26 cellular contexts compared by ENCODE assay signal in genomic region chr10:26463986-26464385, GRCh38. TPM values are rescaled to one million over a fixed set of nuclear protein-coding genes. Genes with fewer than 3 reads are reported as not detected.
A peak's percentile ranks its signal among the peaks of the same experiment; 100 is the strongest.
DNase-seq lines count a peak whose midpoint lies in the region; ATAC-seq and TF ChIP-seq lines count a peak whose summit lies in the region.
"Had no signal": no experiment of that assay in that cellular context is flagged by ENCODE, and none has a peak within 500 bp of the region (broad histone marks: within the 10 kb centered on the region; RNA-seq: fewer than 3 reads in every experiment).

No MANE protein-coding gene starts in this region.

- TF ChIP-seq POLR2A in upper lobe of left lung (IDR thresholded peaks at IDR 0.05): no peak

- peaks cover 31% of the 10 kb centered on the region for H3K4me1 ChIP-seq in GM23248 (ENCODE audit: insufficient read depth)
- H3K4me1 ChIP-seq in upper lobe of left lung: peaks cover 0 to 3% (median 0%) of the 10 kb centered on the region in 4 donors

- peaks cover 69% of the 10 kb centered on the region for H3K4me1 Mint-ChIP-seq in activated naive CD4-positive, alpha-beta T cell treated with anti-CD3 and anti-CD28 coated beads for 36 hours (ENCODE audit: low read depth)
- peaks cover 48% of the 10 kb centered on the region for H3K4me1 Mint-ChIP-seq in activated naive CD8-positive, alpha-beta T cell treated with anti-CD3 and anti-CD28 coated beads, Interleukin-2, amount 10 ng/mL, durations not matched to agents 7 days and 5 days
- H3K4me1 Mint-ChIP-seq in stimulated activated memory B cell treated with anti-CD40 and anti-IgM and Interleukin-4, amounts not matched to agents 10 μg/mL and 1 μg/mL and 100 μg/mL, for 72 hours: peaks cover 66% of the 10 kb centered on the region
- H3K4me1 Mint-ChIP-seq: nephron progenitor cell had no signal

- POLR2A ChIA-PET in activated naive CD8-positive, alpha-beta T cell treated with anti-CD3 and anti-CD28 coated beads, Interleukin-2, amount 10 ng/mL, durations not matched to agents 7 days and 5 days (lab: Charles Lee): no interaction called here

- in situ Hi-C loops in GM23248 (cut with MboI): no loop called here

- TF ChIP-seq CTCF in upper lobe of left lung (IDR thresholded peaks at IDR 0.05): no peak

- H3K27ac ChIP-seq in GM23248 (peak overlapping the region; percentile 38; the same call in 1 of the 2 replicates), upper lobe of left lung (no peak overlapping the region)
- H3K27ac ChIP-seq: C4-2B, cardiac muscle cell, KMS-11, right lobe of liver, RWPE1, SK-N-MC had no signal

- H4K20me1 ChIP-seq in GM23248 (ENCODE audit: insufficient read depth): no peaks in the 10 kb centered on the region

- H3K27ac Mint-ChIP-seq in activated naive CD4-positive, alpha-beta T cell treated with anti-CD3 and anti-CD28 coated beads for 36 hours: peak overlapping the region; percentile 14
- H3K27ac Mint-ChIP-seq in activated naive CD4-positive, alpha-beta T cell treated with anti-CD3 and anti-CD28 coated beads, Interleukin-2, amount 50 U/mL, for 72 hours: peak overlapping the region in 1 of 2 donors; percentile 87
- peak overlapping the region; percentile 23 for H3K27ac Mint-ChIP-seq in activated naive CD8-positive, alpha-beta T cell treated with anti-CD3 and anti-CD28 coated beads, Interleukin-2, amount 10 ng/mL, durations not matched to agents 7 days and 5 days
- peak overlapping the region; percentile 23 for H3K27ac Mint-ChIP-seq in stimulated activated memory B cell treated with anti-CD40 and anti-IgM and Interleukin-4, amounts not matched to agents 10 μg/mL and 1 μg/mL and 100 μg/mL, for 72 hours
- H3K27ac Mint-ChIP-seq: nephron progenitor cell had no signal

- H3F3A ChIP-seq in GM23248 (ENCODE audit: insufficient read depth): peaks cover 24% of the 10 kb centered on the region

- H3K27me3 Mint-ChIP-seq in activated naive CD4-positive, alpha-beta T cell treated with anti-CD3 and anti-CD28 coated beads for 36 hours (ENCODE audit: low read depth): no peaks in the 10 kb centered on the region
- H3K27me3 Mint-ChIP-seq in activated naive CD8-positive, alpha-beta T cell treated with anti-CD3 and anti-CD28 coated beads, Interleukin-2, amount 10 ng/mL, durations not matched to agents 7 days and 5 days: no peaks in the 10 kb centered on the region
- no peaks in the 10 kb centered on the region for H3K27me3 Mint-ChIP-seq in stimulated activated memory B cell treated with anti-CD40 and anti-IgM and Interleukin-4, amounts not matched to agents 10 μg/mL and 1 μg/mL and 100 μg/mL, for 72 hours

- peaks cover 83% of the 10 kb centered on the region for H3K79me2 ChIP-seq in GM23248 (ENCODE audit: insufficient read depth)

- no peaks in the 10 kb centered on the region for H3K9me2 ChIP-seq in GM23248 (ENCODE audit: insufficient read depth)

- no peak overlapping the region for H3K4me3 ChIP-seq in GM23248
- no peak overlapping the region for H3K4me3 ChIP-seq in upper lobe of left lung
- H3K4me3 ChIP-seq: cardiac muscle cell, right lobe of liver, SK-N-MC had no signal

- 95 to 100% methylated on average over 1 of the region's 1 CpG for WGBS in GM23248 (ENCODE audit: low coverage in 1 of 2, low lambda C conversion rate in 2 of 2, missing lambda C conversion rate in 2 of 2), 2 experiments
- 90 to 100% methylated on average over 1 of the region's 1 CpG for WGBS in upper lobe of left lung, 2 donors

- no peak overlapping the region for H2AFZ ChIP-seq in GM23248

- H3K27me3 ChIP-seq in GM23248 (replicated peaks; ENCODE audit: insufficient read depth) (no peaks in the 10 kb centered on the region), upper lobe of left lung (no peaks in the 10 kb centered on the region)
- H3K27me3 ChIP-seq: right lobe of liver had no signal

- no peaks in the 10 kb centered on the region for H3K36me3 ChIP-seq in GM23248 (ENCODE audit: low read depth)
- H3K36me3 ChIP-seq in upper lobe of left lung: no peaks in the 10 kb centered on the region
- H3K36me3 ChIP-seq: cardiac muscle cell had no signal

- H3K9me3 ChIP-seq in GM23248 (ENCODE audit: low read depth) (no peaks in the 10 kb centered on the region), upper lobe of left lung (no peaks in the 10 kb centered on the region)
- H3K9me3 ChIP-seq: right lobe of liver had no signal

- TF ChIP-seq EP300 in upper lobe of left lung (IDR thresholded peaks at IDR 0.05): no peak

- peaks cover 3% of the 10 kb centered on the region for H3K9me3 Mint-ChIP-seq in activated naive CD4-positive, alpha-beta T cell treated with anti-CD3 and anti-CD28 coated beads for 36 hours
- H3K9me3 Mint-ChIP-seq in activated naive CD4-positive, alpha-beta T cell treated with anti-CD3 and anti-CD28 coated beads, Interleukin-2, amount 50 U/mL, for 72 hours: peaks cover 4 to 6% of the 10 kb centered on the region in 2 donors
- peaks cover 5% of the 10 kb centered on the region for H3K9me3 Mint-ChIP-seq in activated naive CD8-positive, alpha-beta T cell treated with anti-CD3 and anti-CD28 coated beads, Interleukin-2, amount 10 ng/mL, durations not matched to agents 7 days and 5 days
- H3K9me3 Mint-ChIP-seq in stimulated activated memory B cell treated with anti-CD40 and anti-IgM and Interleukin-4, amounts not matched to agents 10 μg/mL and 1 μg/mL and 100 μg/mL, for 72 hours: no peaks in the 10 kb centered on the region
- H3K9me3 Mint-ChIP-seq: nephron progenitor cell had no signal

- intact Hi-C loops in activated naive CD4-positive, alpha-beta T cell treated with anti-CD3 and anti-CD28 coated beads for 36 hours (cut with micrococcal nuclease): no loop called here
- intact Hi-C loops in sciatic nerve (cut with DNase I): no loop called here

- no peak overlapping the region for H3K4me3 Mint-ChIP-seq in activated naive CD4-positive, alpha-beta T cell treated with anti-CD3 and anti-CD28 coated beads for 36 hours
- H3K4me3 Mint-ChIP-seq in activated naive CD8-positive, alpha-beta T cell treated with anti-CD3 and anti-CD28 coated beads, Interleukin-2, amount 10 ng/mL, durations not matched to agents 7 days and 5 days: no peak overlapping the region
- no peak overlapping the region for H3K4me3 Mint-ChIP-seq in stimulated activated memory B cell treated with anti-CD40 and anti-IgM and Interleukin-4, amounts not matched to agents 10 μg/mL and 1 μg/mL and 100 μg/mL, for 72 hours
- H3K4me3 Mint-ChIP-seq: nephron progenitor cell had no signal

- DNase-seq in activated naive CD4-positive, alpha-beta T cell treated with anti-CD3 and anti-CD28 coated beads for 36 hours: no peak
- no peak for DNase-seq in activated naive CD4-positive, alpha-beta T cell treated with anti-CD3 and anti-CD28 coated beads, Interleukin-2, amount 50 U/mL, for 72 hours (ENCODE audit: low spot score in 2 of 2)
- DNase-seq in GM23248: peak; percentile 63
- DNase-seq in activated naive CD8-positive, alpha-beta T cell treated with anti-CD3 and anti-CD28 coated beads, Interleukin-2, amount 10 ng/mL, durations not matched to agents 7 days and 5 days: no peak
- no peak for DNase-seq in sciatic nerve (ENCODE audit: low spot score)
- DNase-seq in upper lobe of left lung: no peak
- DNase-seq in NOMO-1 treated with DMSO at 0.1 percent for 48 hours (lab: John Stamatoyannopoulos, UW; ENCODE audit: unreplicated experiment): no peak
- DNase-seq: ACHN; activated CD4-positive, CD25-positive, alpha-beta regulatory T cell; amygdala; head of caudate nucleus; left colon; mesendoderm; MV-4-11; NCI-H1694 treated with DMSO at 0.1 percent for 48 hours; NCI-H2171 treated with DMSO at 0.1 percent for 48 hours; NCI-H524 treated with DMSO at 0.1 percent for 48 hours; nephron progenitor cell; right lobe of liver had no signal

- peaks cover 16% of the 10 kb centered on the region for H3K36me3 Mint-ChIP-seq in activated naive CD4-positive, alpha-beta T cell treated with anti-CD3 and anti-CD28 coated beads for 36 hours (ENCODE audit: low read depth)
- peaks cover 13 to 42% of the 10 kb centered on the region in 2 donors for H3K36me3 Mint-ChIP-seq in activated naive CD4-positive, alpha-beta T cell treated with anti-CD3 and anti-CD28 coated beads, Interleukin-2, amount 50 U/mL, for 72 hours
- peaks cover 52% of the 10 kb centered on the region for H3K36me3 Mint-ChIP-seq in activated naive CD8-positive, alpha-beta T cell treated with anti-CD3 and anti-CD28 coated beads, Interleukin-2, amount 10 ng/mL, durations not matched to agents 7 days and 5 days
- H3K36me3 Mint-ChIP-seq in stimulated activated memory B cell treated with anti-CD40 and anti-IgM and Interleukin-4, amounts not matched to agents 10 μg/mL and 1 μg/mL and 100 μg/mL, for 72 hours: peaks cover 59% of the 10 kb centered on the region

- CTCF ChIA-PET in activated naive CD4-positive, alpha-beta T cell treated with anti-CD3 and anti-CD28 coated beads for 36 hours (lab: Charles Lee): interaction anchor here (1.2 kb wide), 1 partner anchor 20 kb away, joined by 3 read pairs; no protein-coding TSS in a partner anchor

- H3K9ac ChIP-seq in GM23248: no peak overlapping the region
- H3K9ac ChIP-seq: KMS-11 had no signal

- H3K4me2 ChIP-seq in GM23248 (ENCODE audit: unreplicated experiment): no peak overlapping the region
- H3K4me2 ChIP-seq: KMS-11 had no signal

- ATAC-seq in activated naive CD4-positive, alpha-beta T cell treated with anti-CD3 and anti-CD28 coated beads, Interleukin-2, amount 50 U/mL, for 72 hours: no peak
- ATAC-seq in activated naive CD8-positive, alpha-beta T cell treated with anti-CD3 and anti-CD28 coated beads, Interleukin-2, amount 10 ng/mL, durations not matched to agents 7 days and 5 days (ENCODE audit: low read depth): no peak
- no peak for ATAC-seq in stimulated activated memory B cell treated with anti-CD40 and anti-IgM and Interleukin-4, amounts not matched to agents 10 μg/mL and 1 μg/mL and 100 μg/mL, for 72 hours
- ATAC-seq in sciatic nerve (no peak), upper lobe of left lung (ENCODE audit: low FRiP score in 2 of 2) (no peak)
- ATAC-seq: left colon, right lobe of liver had no signal

RNA-seq across cellular contexts. Expression of gene APBB1IP, which starts 25.8 kb away (rescaled TPM):
- total RNA-seq in activated naive CD4-positive, alpha-beta T cell treated with anti-CD3 and anti-CD28 coated beads for 36 hours: 10 to 100 TPM; 29.4 to 30.9 TPM
- 10 to 100 TPM; 31.1 to 43.1 TPM for total RNA-seq in activated naive CD4-positive, alpha-beta T cell treated with anti-CD3 and anti-CD28 coated beads, Interleukin-2, amount 50 U/mL, for 72 hours
- total RNA-seq in GM23248 (2014; rRNA removed; shearing (Covaris generic)): 7.3 and 9.4 TPM in 2 replicates
- polyA plus RNA-seq in GM23248 (2016; fragmentation: Nextera tagmentation; extraction: Ambion mirVana): 25.0 and 25.1 TPM in 2 replicates
- total RNA-seq in activated naive CD8-positive, alpha-beta T cell treated with anti-CD3 and anti-CD28 coated beads, Interleukin-2, amount 10 ng/mL, durations not matched to agents 7 days and 5 days: 10 to 100 TPM; 81.1 to 88.7 TPM
- total RNA-seq in sciatic nerve (17.0 TPM), upper lobe of left lung (10 to 100 TPM; 15.8 to 45.1 (median 31.3) TPM)
- total RNA-seq: cardiac muscle cell, dermis microvascular lymphatic vessel endothelial cell had no signal
- polyA plus RNA-seq: cardiac muscle cell had no signal
